ENCODE assay signal across 27 cellular contexts in the genomic region with DNA sequence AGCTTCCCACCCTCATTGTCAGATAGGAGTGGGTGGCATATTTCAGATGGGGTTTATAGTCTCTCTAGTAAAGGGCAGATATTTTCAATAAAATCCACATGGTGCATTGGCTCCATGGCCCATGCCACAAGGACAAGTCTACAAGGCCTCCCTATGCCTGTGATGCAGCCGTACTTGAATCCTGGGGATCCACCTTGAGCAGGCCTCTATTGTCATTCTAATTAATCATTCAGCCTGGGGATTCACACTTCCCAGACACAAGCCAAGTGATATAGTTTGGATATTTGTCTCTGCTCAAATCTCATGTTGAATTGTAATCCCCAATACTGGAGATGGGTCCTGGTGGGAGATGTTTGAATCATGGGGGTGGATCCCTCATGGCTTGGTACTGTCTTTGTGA.
"Had no signal": no experiment of that assay in that cellular context is flagged by ENCODE, and none has a peak within 500 bp of the region (broad histone marks: within the 10 kb centered on the region; RNA-seq: fewer than 3 reads in every experiment).

No MANE protein-coding gene starts in this region.

- H3K27ac ChIP-seq: ascending aorta, cardiac muscle cell, colonic mucosa, epithelial cell of prostate had no signal

- H3K27me3 ChIP-seq: ascending aorta, breast epithelium, cardiac muscle cell, colonic mucosa, gastrocnemius medialis, heart left ventricle had no signal

- H3K36me3 Mint-ChIP-seq: activated naive CD4-positive, alpha-beta T cell treated with anti-CD3 and anti-CD28 coated beads, Interleukin-2, amount 10 ng/mL, durations not matched to agents 7 days and 5 days; activated naive CD4-positive, alpha-beta T cell treated with anti-CD3 and anti-CD28 coated beads, Interleukin-2, amount 50 U/mL, for 72 hours; activated naive CD8-positive, alpha-beta T cell treated with anti-CD3 and anti-CD28 coated beads, Interleukin-2, amount 10 ng/mL, durations not matched to agents 7 days and 5 days; brain had no signal

- H3K4me1 ChIP-seq: breast epithelium, colonic mucosa, gastrocnemius medialis had no signal

- H3K27me3 Mint-ChIP-seq: activated CD4-positive, alpha-beta memory T cell treated with anti-CD3 and anti-CD28 coated beads, Interleukin-2, amount 10 ng/mL, durations not matched to agents 7 days and 5 days; activated CD4-positive, alpha-beta T cell treated with anti-CD3 and anti-CD28 coated beads, Interleukin-2, amount 10 ng/mL, durations not matched to agents 7 days and 5 days; activated T-cell treated with anti-CD3 and anti-CD28 coated beads, Interleukin-2, amount 50 U/mL, for 24 hours had no signal

- H3K4me3 Mint-ChIP-seq: activated CD4-positive, alpha-beta memory T cell treated with anti-CD3 and anti-CD28 coated beads, Interleukin-2, amount 10 ng/mL, durations not matched to agents 7 days and 5 days; activated CD4-positive, alpha-beta T cell treated with anti-CD3 and anti-CD28 coated beads, Interleukin-2, amount 10 ng/mL, durations not matched to agents 7 days and 5 days; activated naive CD4-positive, alpha-beta T cell treated with anti-CD3 and anti-CD28 coated beads, Interleukin-2, amount 10 ng/mL, durations not matched to agents 7 days and 5 days; activated naive CD8-positive, alpha-beta T cell treated with anti-CD3 and anti-CD28 coated beads, Interleukin-2, amount 10 ng/mL, durations not matched to agents 7 days and 5 days; activated T-cell treated with anti-CD3 and anti-CD28 coated beads, Interleukin-2, amount 50 U/mL, for 24 hours; activated T-cell treated with anti-CD3 and anti-CD28 coated beads, Interleukin-2, amount 50 U/mL, for 72 hours had no signal

- H3K9me3 Mint-ChIP-seq: activated CD4-positive, alpha-beta memory T cell treated with anti-CD3 and anti-CD28 coated beads, Interleukin-2, amount 10 ng/mL, durations not matched to agents 7 days and 5 days; activated naive CD4-positive, alpha-beta T cell treated with anti-CD3 and anti-CD28 coated beads, Interleukin-2, amount 10 ng/mL, durations not matched to agents 7 days and 5 days; activated naive CD4-positive, alpha-beta T cell treated with anti-CD3 and anti-CD28 coated beads, Interleukin-2, amount 50 U/mL, for 72 hours; activated naive CD8-positive, alpha-beta T cell treated with anti-CD3 and anti-CD28 coated beads, Interleukin-2, amount 10 ng/mL, durations not matched to agents 7 days and 5 days; activated T-cell treated with anti-CD3 and anti-CD28 coated beads, Interleukin-2, amount 50 U/mL, for 24 hours; activated T-cell treated with anti-CD3 and anti-CD28 coated beads, Interleukin-2, amount 50 U/mL, for 72 hours had no signal

- H3K27ac Mint-ChIP-seq: activated CD4-positive, alpha-beta memory T cell treated with anti-CD3 and anti-CD28 coated beads, Interleukin-2, amount 10 ng/mL, durations not matched to agents 7 days and 5 days; activated CD4-positive, alpha-beta T cell treated with anti-CD3 and anti-CD28 coated beads, Interleukin-2, amount 10 ng/mL, durations not matched to agents 7 days and 5 days; activated naive CD4-positive, alpha-beta T cell treated with anti-CD3 and anti-CD28 coated beads, Interleukin-2, amount 10 ng/mL, durations not matched to agents 7 days and 5 days; activated naive CD4-positive, alpha-beta T cell treated with anti-CD3 and anti-CD28 coated beads, Interleukin-2, amount 50 U/mL, for 72 hours; activated naive CD8-positive, alpha-beta T cell treated with anti-CD3 and anti-CD28 coated beads, Interleukin-2, amount 10 ng/mL, durations not matched to agents 7 days and 5 days; activated T-cell treated with anti-CD3 and anti-CD28 coated beads, Interleukin-2, amount 50 U/mL, for 24 hours; activated T-cell treated with anti-CD3 and anti-CD28 coated beads, Interleukin-2, amount 50 U/mL, for 72 hours had no signal

- DNase-seq: activated CD4-positive, alpha-beta memory T cell treated with anti-CD3 and anti-CD28 coated beads, Interleukin-2, amount 10 ng/mL, durations not matched to agents 7 days and 5 days; activated CD4-positive, alpha-beta T cell treated with anti-CD3 and anti-CD28 coated beads for 1 hour; activated CD4-positive, alpha-beta T cell treated with anti-CD3 and anti-CD28 coated beads for 4 hours; activated CD4-positive, alpha-beta T cell treated with anti-CD3 and anti-CD28 coated beads, Interleukin-2, amount 10 ng/mL, durations not matched to agents 7 days and 5 days; activated CD4-positive, alpha-beta T cell treated with anti-CD3 and anti-CD28 coated beads, Interleukin-2, amount 50 U/mL, for 4 hours; activated CD8-positive, alpha-beta memory T cell treated with anti-CD3 and anti-CD28 coated beads, Interleukin-2, amount 50 U/mL, for 48 hours; activated gamma-delta T cell; activated naive CD4-positive, alpha-beta T cell; activated naive CD4-positive, alpha-beta T cell treated with anti-CD3 and anti-CD28 coated beads, Interleukin-2, amount 10 ng/mL, durations not matched to agents 7 days and 5 days; activated naive CD8-positive, alpha-beta T cell treated with anti-CD3 and anti-CD28 coated beads, Interleukin-2, amount 10 ng/mL, durations not matched to agents 7 days and 5 days; activated T-cell treated with anti-CD3 and anti-CD28 coated beads for 4 hours; activated T-cell treated with anti-CD3 and anti-CD28 coated beads, Interleukin-2, amount 50 U/mL, for 24 hours; activated T-cell treated with anti-CD3 and anti-CD28 coated beads, Interleukin-2, amount 50 U/mL, for 72 hours; central memory CD4-positive, alpha-beta T cell; cerebellar nuclear complex; colonic mucosa; effector CD8-positive, alpha-beta T cell; gastrocnemius medialis; glutamatergic neuron; heart left ventricle; T-helper 2 cell had no signal

- ATAC-seq: activated naive CD4-positive, alpha-beta T cell treated with anti-CD3 and anti-CD28 coated beads, Interleukin-2, amount 50 U/mL, for 72 hours; activated T-cell treated with anti-CD3 and anti-CD28 coated beads, Interleukin-2, amount 50 U/mL, for 72 hours had no signal

- H3K9me3 ChIP-seq: ascending aorta, breast epithelium, colonic mucosa, gastrocnemius medialis, heart left ventricle had no signal

- H3K36me3 ChIP-seq: ascending aorta, breast epithelium, cardiac muscle cell, colonic mucosa, gastrocnemius medialis, heart left ventricle had no signal

- H3K4me3 ChIP-seq: ascending aorta, breast epithelium, cardiac muscle cell, colonic mucosa, gastrocnemius medialis, heart left ventricle had no signal
